ENCODE assay signal across 16 cellular contexts in the genomic region with DNA sequence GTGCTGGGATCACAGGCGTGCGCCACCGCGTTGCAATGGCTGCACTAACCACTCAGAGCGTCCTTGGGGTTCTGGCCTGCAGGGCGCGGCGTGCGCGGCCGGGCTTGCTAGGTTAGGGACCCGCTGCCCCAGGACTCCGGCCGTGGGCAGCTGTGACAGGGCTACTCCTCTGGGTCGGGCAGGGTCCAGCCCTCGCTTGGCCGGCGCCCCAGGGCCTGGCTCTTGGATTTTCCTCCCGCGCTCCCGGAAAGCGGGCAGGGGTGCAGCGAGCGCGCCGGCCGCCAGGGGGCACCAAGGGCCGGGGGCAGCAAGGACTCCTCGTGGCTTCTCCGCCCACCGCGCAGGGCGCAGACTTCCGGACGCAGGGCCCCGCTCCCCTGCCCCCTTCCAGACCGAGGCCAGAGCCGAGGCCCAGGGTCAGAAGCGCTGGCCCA. TPM values are rescaled to one million over a fixed set of nuclear protein-coding genes. Genes with fewer than 3 reads are reported as not detected.
A peak's percentile ranks its signal among the peaks of the same experiment; 100 is the strongest.
DNase-seq lines count a peak whose midpoint lies in the region; ATAC-seq, FAIRE-seq and TF ChIP-seq lines count a peak whose summit lies in the region.
"Had no signal": no experiment of that assay in that cellular context is flagged by ENCODE, and none has a peak within 500 bp of the region (broad histone marks: within the 10 kb centered on the region; RNA-seq: fewer than 3 reads in every experiment).

No MANE protein-coding gene starts in this region.

- H3K27me3 Mint-ChIP-seq in natural killer cell treated with Interleukin-12 subunit alpha and Interleukin-12 subunit beta and Interleukin-15 and Interleukin-18, amount 100 ng/mL, for 72 hours: peaks cover 16 to 23% of the 10 kb centered on the region in 2 donors

- H3K9me3 ChIP-seq in AG04450 (ENCODE audit: control insufficient read depth, insufficient read depth, low read length): peaks cover 54% of the 10 kb centered on the region
- H3K9me3 ChIP-seq: HAP-1 had no signal

- H3K36me3 Mint-ChIP-seq in natural killer cell treated with Interleukin-12 subunit alpha and Interleukin-12 subunit beta and Interleukin-15 and Interleukin-18, amount 100 ng/mL, for 72 hours: peaks cover 7% of the 10 kb centered on the region

- ATAC-seq in natural killer cell treated with Interleukin-12 subunit alpha and Interleukin-12 subunit beta and Interleukin-15 and Interleukin-18, amount 100 ng/mL, for 72 hours: peak; percentile 27 to 51
- no peak for ATAC-seq in GM18870 (IDR thresholded peaks at IDR 0.05; ENCODE audit: unreplicated experiment)
- ATAC-seq: Panc1 had no signal

- H3K4me1 Mint-ChIP-seq in natural killer cell treated with Interleukin-12 subunit alpha and Interleukin-12 subunit beta and Interleukin-15 and Interleukin-18, amount 100 ng/mL, for 72 hours (ENCODE audit: low read depth in 2 of 2): peaks cover 2 to 8% of the 10 kb centered on the region in 2 donors
- H3K4me1 Mint-ChIP-seq: activated B cell treated with CpG ODN at 0.5 μM for 24 hours, brain had no signal

- FAIRE-seq in bronchial epithelial cell (lab: Jason Lieb, UNC): no peak
- FAIRE-seq: GM18507 had no signal

- H3K27me3 ChIP-seq in AG04450 (ENCODE audit: control insufficient read depth, insufficient read depth, low read length): no peaks in the 10 kb centered on the region
- no peaks in the 10 kb centered on the region for H3K27me3 ChIP-seq in bronchial epithelial cell (ENCODE audit: control insufficient read depth, insufficient read depth, low read length)

- peaks cover 5% of the 10 kb centered on the region for H3K9me3 Mint-ChIP-seq in natural killer cell treated with Interleukin-12 subunit alpha and Interleukin-12 subunit beta and Interleukin-15 and Interleukin-18, amount 100 ng/mL, for 72 hours

- POLR2A ChIA-PET in AG04450 (lab: Yijun Ruan, JAX): no interaction called here

- no peak overlapping the region for H3K27ac Mint-ChIP-seq in natural killer cell treated with Interleukin-12 subunit alpha and Interleukin-12 subunit beta and Interleukin-15 and Interleukin-18, amount 100 ng/mL, for 72 hours
- H3K27ac Mint-ChIP-seq: activated B cell treated with CpG ODN at 0.5 μM for 24 hours, brain had no signal

- TF ChIP-seq CTCF in AG04450 (IDR thresholded peaks at IDR 0.05; ENCODE audit: low read depth, low read length) (peak; percentile 24; the same call in 1 of the 2 replicates), HFF-Myc (IDR thresholded peaks at IDR 0.05; ENCODE audit: low read depth, low read length, missing control alignments) (peak; percentile 52), bronchial epithelial cell (IDR thresholded peaks at IDR 0.05; ENCODE audit: insufficient read depth, low read length, severe bottlenecking) (peak; percentile 20)

- H3K27ac ChIP-seq in AG04450 (ENCODE audit: low read depth, low read length): no peak overlapping the region
- H3K27ac ChIP-seq: HL-60 had no signal

- H3K4me3 ChIP-seq in AG04450 (ENCODE audit: low read depth, low read length) (no peak overlapping the region), HFF-Myc (replicated peaks; ENCODE audit: low read depth, low read length) (no peak overlapping the region), bronchial epithelial cell (ENCODE audit: low read depth, low read length) (no peak overlapping the region)
- H3K4me3 ChIP-seq: HAP-1 had no signal

- no peak overlapping the region for H3K4me3 Mint-ChIP-seq in natural killer cell treated with Interleukin-12 subunit alpha and Interleukin-12 subunit beta and Interleukin-15 and Interleukin-18, amount 100 ng/mL, for 72 hours
- H3K4me3 Mint-ChIP-seq: activated B cell treated with CpG ODN at 0.5 μM for 24 hours, brain had no signal

- DNase-seq in AG04450 (ENCODE audit: low read depth, low spot score) (no peak), HFF-Myc (ENCODE audit: extremely low read depth, low read depth) (no peak), bronchial epithelial cell (ENCODE audit: low read depth) (no peak), GM19238 (ENCODE audit: insufficient read length, low spot score) (no peak), SW 1271 (lab: John Stamatoyannopoulos, UW) (no peak)
- no peak for DNase-seq in natural killer cell treated with Interleukin-12 subunit alpha and Interleukin-12 subunit beta and Interleukin-15 and Interleukin-18, amount 100 ng/mL, for 72 hours (ENCODE audit: low spot score)
- no peak for DNase-seq in effector CD8-positive, alpha-beta T cell (lab: John Stamatoyannopoulos, UW)
- DNase-seq: activated B cell treated with CpG ODN at 0.5 μM for 24 hours, COR-L47, NCI-H1694 had no signal

- CTCF ChIA-PET in AG04450 (lab: Charles Lee): no interaction called here

- no peaks in the 10 kb centered on the region for H3K36me3 ChIP-seq in bronchial epithelial cell (ENCODE audit: control insufficient read depth, insufficient read depth, low read length)
- H3K36me3 ChIP-seq: HAP-1 had no signal

RNA-seq across cellular contexts. Expression of gene TLE7, which starts 0.5 kb away (rescaled TPM):
- polyA plus RNA-seq in AG04450 (2011; rRNA removed): not detected in 2 replicates
- not detected in 2 replicates for polyA minus RNA-seq in AG04450 (2011; rRNA and poly(A)+ RNA removed)
- not detected in 2 replicates for total RNA-seq in bronchial epithelial cell
- total RNA-seq in natural killer cell treated with Interleukin-12 subunit alpha and Interleukin-12 subunit beta and Interleukin-15 and Interleukin-18, amount 100 ng/mL, for 72 hours: not detected
- total RNA-seq: activated B cell treated with CpG ODN at 0.5 μM for 24 hours had no signal

RNA-seq across cellular contexts. Expression of gene ZNF23, which starts 20.7 kb away (rescaled TPM):
- polyA plus RNA-seq in AG04450 (2011; rRNA removed): 11.9 and 14.8 TPM in 2 replicates
- 15.9 and 16.6 TPM in 2 replicates for polyA minus RNA-seq in AG04450 (2011; rRNA and poly(A)+ RNA removed)
- total RNA-seq in bronchial epithelial cell: 7.9 and 8.1 TPM in 2 replicates
- 10 to 100 TPM; 10.4 to 13.1 TPM for total RNA-seq in natural killer cell treated with Interleukin-12 subunit alpha and Interleukin-12 subunit beta and Interleukin-15 and Interleukin-18, amount 100 ng/mL, for 72 hours

RNA-seq across cellular contexts. Expression of gene ZNF19, which starts 47.8 kb away (rescaled TPM):
- 1.9 and 2.0 TPM in 2 replicates for polyA plus RNA-seq in AG04450 (2011; rRNA removed)
- polyA minus RNA-seq in AG04450 (2011; rRNA and poly(A)+ RNA removed): 2.8 and 5.2 TPM in 2 replicates
- 2.6 and 3.2 TPM in 2 replicates for total RNA-seq in bronchial epithelial cell
- total RNA-seq in natural killer cell treated with Interleukin-12 subunit alpha and Interleukin-12 subunit beta and Interleukin-15 and Interleukin-18, amount 100 ng/mL, for 72 hours: 1 to 10 TPM; 3.4 to 4.4 TPM
